Comparison of ENCODE assay signal across 8 cellular contexts in genomic region chr1:189429610-189430009, GRCh38.
DNase-seq lines count a peak whose midpoint lies in the region; ATAC-seq, FAIRE-seq and TF ChIP-seq lines count a peak whose summit lies in the region.

No MANE protein-coding gene starts in this region.

- no peak overlapping the region for H3K4me3 ChIP-seq in neural cell (ENCODE audit: low read length)
- H3K4me3 ChIP-seq in naive thymus-derived CD4-positive, alpha-beta T cell (ENCODE audit: low read length) = no peak overlapping the region
- no peak overlapping the region for H3K4me3 ChIP-seq in spleen

- no peaks in the 10 kb centered on the region for H3K36me3 ChIP-seq in neural cell (ENCODE audit: insufficient read depth, low read length)
- H3K36me3 ChIP-seq in naive thymus-derived CD4-positive, alpha-beta T cell (ENCODE audit: control insufficient read depth in 2 of 3, insufficient read depth in 3 of 3, low read length in 3 of 3) = no peaks in the 10 kb centered on the region
- H3K36me3 ChIP-seq in spleen = no peaks in the 10 kb centered on the region

- no peaks in the 10 kb centered on the region for H3K79me2 ChIP-seq in neural cell (replicated peaks; ENCODE audit: insufficient read depth, low read length)

- H3K4me1 Mint-ChIP-seq in naive thymus-derived CD4-positive, alpha-beta T cell = peaks cover 0 to 3% (median 0%) of the 10 kb centered on the region in 7 donors

- no peaks in the 10 kb centered on the region for H3K4me1 ChIP-seq in naive thymus-derived CD4-positive, alpha-beta T cell (ENCODE audit: control insufficient read depth in 2 of 2, insufficient read depth in 2 of 2, low read length in 2 of 2)
- H3K4me1 ChIP-seq in spleen = no peaks in the 10 kb centered on the region

- FAIRE-seq in GM12891 (lab: Jason Lieb, UNC) = no peak

- intact Hi-C loops in naive thymus-derived CD4-positive, alpha-beta T cell (cut with micrococcal nuclease) = no loop called here
- intact Hi-C loops in spleen (cut with DNase I; ENCODE audit: low total_unique reads) = no loop called here

- H3K9me3 ChIP-seq in neural cell (ENCODE audit: low read length) (no peaks in the 10 kb centered on the region), spleen (no peaks in the 10 kb centered on the region)
- no peaks in the 10 kb centered on the region for H3K9me3 ChIP-seq in naive thymus-derived CD4-positive, alpha-beta T cell (ENCODE audit: control insufficient read depth in 2 of 3, low read length in 3 of 3)

- CTCF ChIA-PET in naive thymus-derived CD4-positive, alpha-beta T cell (lab: Charles Lee) = no interaction called here

- no peak for TF ChIP-seq EP300 in neural cell (conservative IDR thresholded peaks at IDR 0.05; ENCODE audit: poor library complexity, severe bottlenecking)

- no peak overlapping the region for H3K4me3 Mint-ChIP-seq in naive thymus-derived CD4-positive, alpha-beta T cell

- H3K27ac Mint-ChIP-seq in naive thymus-derived CD4-positive, alpha-beta T cell = no peak overlapping the region

- H3K27ac ChIP-seq in neural cell (ENCODE audit: low read length) = no peak overlapping the region
- no peak overlapping the region for H3K27ac ChIP-seq in naive thymus-derived CD4-positive, alpha-beta T cell (ENCODE audit: low read depth, low read length)
- H3K27ac ChIP-seq in spleen = no peak overlapping the region

- H3K27me3 ChIP-seq in neural cell (ENCODE audit: insufficient read depth, low read depth, low read length) (no peaks in the 10 kb centered on the region), spleen (replicated peaks in 1 of 7) (no peaks in the 10 kb centered on the region)
- no peaks in the 10 kb centered on the region for H3K27me3 ChIP-seq in naive thymus-derived CD4-positive, alpha-beta T cell (ENCODE audit: control insufficient read depth in 2 of 2, insufficient read depth in 2 of 2, low read length in 2 of 2)

- TF ChIP-seq POLR2A in GM12891 (IDR thresholded peaks at IDR 0.05; ENCODE audit: low read depth, low read length) = no peak
- TF ChIP-seq POLR2A in spleen (IDR thresholded peaks at IDR 0.05) = no peak

- no peaks in the 10 kb centered on the region for H3K36me3 Mint-ChIP-seq in naive thymus-derived CD4-positive, alpha-beta T cell

- H3K9ac ChIP-seq in neural cell (ENCODE audit: low read length) = no peak overlapping the region

- no peaks in the 10 kb centered on the region for H4K20me1 ChIP-seq in neural cell (ENCODE audit: insufficient read depth)

- H3K9me2 ChIP-seq in neural cell (ENCODE audit: insufficient read depth, low read length) = no peaks in the 10 kb centered on the region

- no peak overlapping the region for H2AFZ ChIP-seq in neural cell (ENCODE audit: low read depth, low read length)

- no peaks in the 10 kb centered on the region for H3K27me3 Mint-ChIP-seq in naive thymus-derived CD4-positive, alpha-beta T cell

- DNase-seq in GM12891 (ENCODE audit: insufficient read length, low spot score) (peak; percentile 1), MV-4-11 (lab: John Stamatoyannopoulos, UW) (peak; percentile 19), astrocyte of the hippocampus (ENCODE audit: low read depth, low spot score) (peak; percentile 12), anterior cingulate cortex (lab: John Stamatoyannopoulos, UW) (no peak), spleen (no peak)
- DNase-seq in naive thymus-derived CD4-positive, alpha-beta T cell = no peak

- no peak for ATAC-seq in naive thymus-derived CD4-positive, alpha-beta T cell
- no peak for ATAC-seq in GM18858 (IDR thresholded peaks at IDR 0.05; ENCODE audit: unreplicated experiment)

- H3F3A ChIP-seq in neural cell (ENCODE audit: insufficient read depth, low read length, poor library complexity, severe bottlenecking) = no peaks in the 10 kb centered on the region

- POLR2A ChIA-PET in naive thymus-derived CD4-positive, alpha-beta T cell (lab: Charles Lee) = no interaction called here

- 63 to 74% (median 68%) methylated on average over 4 of the region's 4 CpGs for WGBS in spleen, 5 donors

- TF ChIP-seq CTCF in neural cell (IDR thresholded peaks at IDR 0.05; ENCODE audit: poor library complexity, severe bottlenecking) (peak; percentile 29), spleen (IDR thresholded peaks at IDR 0.05 in 8 of 11, conservative IDR thresholded peaks at IDR 0.05 in 3 of 11) (no peak)

- peaks cover 0 to 17% (median 0%) of the 10 kb centered on the region in 11 donors for H3K9me3 Mint-ChIP-seq in naive thymus-derived CD4-positive, alpha-beta T cell

- TF ChIP-seq RAD21 in neural cell (conservative IDR thresholded peaks at IDR 0.05) = peak; percentile 30

- H3K4me2 ChIP-seq in neural cell (ENCODE audit: low read length) = no peak overlapping the region

TF ChIP-seq in GM12891, 5 proteins besides CTCF, POLR2A, EP300 and RAD21:
- TF ChIP-seq POLR2AphosphoS5 (IDR thresholded peaks at IDR 0.05; ENCODE audit: low read depth, low read length) (no peak), SPI1 (IDR thresholded peaks at IDR 0.05; ENCODE audit: low read depth, low read length) (no peak), PAX5 (IDR thresholded peaks at IDR 0.05; ENCODE audit: insufficient read depth, low read length, severe bottlenecking) (no peak), TAF1 (IDR thresholded peaks at IDR 0.05; ENCODE audit: low read depth, low read length) (no peak), POU2F2 (IDR thresholded peaks at IDR 0.05; ENCODE audit: low read depth, low read length) (no peak)

TF ChIP-seq in neural cell, 6 proteins besides CTCF, POLR2A, EP300 and RAD21:
- TF ChIP-seq POLR2AphosphoS5 (IDR thresholded peaks at IDR 0.05) = no peak
- TF ChIP-seq MXI1 (conservative IDR thresholded peaks at IDR 0.05; ENCODE audit: poor library complexity, severe bottlenecking) = no peak
- TF ChIP-seq TAF1 (IDR thresholded peaks at IDR 0.05; ENCODE audit: low read depth) = no peak
- no peak for TF ChIP-seq EZH2 (IDR thresholded peaks at IDR 0.05; ENCODE audit: borderline replicate concordance, insufficient read depth, low read length, poor library complexity, severe bottlenecking)
- no peak for TF ChIP-seq REST (IDR thresholded peaks at IDR 0.05; ENCODE audit: borderline replicate concordance)
- no peak for TF ChIP-seq SMC3 (conservative IDR thresholded peaks at IDR 0.05; ENCODE audit: poor library complexity)
TF ChIP-seq in neural cell: peak in this region for 0.

Comparison
In these comparisons a context has a peak if more than half of its experiments do, and no peak if none do; other contexts are left out.
1. DNase-seq: peak in GM12891 (single experiment), MV-4-11 (single experiment) and astrocyte of the hippocampus (single experiment); none in anterior cingulate cortex (0 of 58), naive thymus-derived CD4-positive, alpha-beta T cell (0 of 9) and spleen (single experiment).